Comparison of ENCODE assay signal across 11 cellular contexts in the genomic region with DNA sequence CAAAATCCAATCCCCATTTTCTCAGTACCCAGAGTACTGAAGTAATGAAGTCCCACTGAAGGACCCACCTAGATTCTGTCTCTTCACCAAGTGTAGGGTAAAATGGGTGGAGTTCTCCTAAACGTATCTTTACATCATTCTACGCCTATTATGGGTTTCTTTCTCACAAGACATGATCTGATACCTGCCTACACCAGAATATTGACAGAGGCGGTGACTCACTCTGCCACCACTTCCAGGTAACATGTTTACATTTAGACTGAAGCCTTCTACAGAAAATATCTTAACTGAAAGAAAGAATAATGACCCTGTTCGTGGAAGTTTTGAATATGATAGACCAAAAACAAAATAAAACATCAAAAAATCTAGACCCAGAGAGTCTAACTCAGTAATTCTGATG.
A peak's percentile ranks its signal among the peaks of the same experiment; 100 is the strongest.
DNase-seq lines count a peak whose midpoint lies in the region; ATAC-seq, FAIRE-seq and TF ChIP-seq lines count a peak whose summit lies in the region.
"Had no signal": no experiment of that assay in that cellular context is flagged by ENCODE, and none has a peak within 500 bp of the region (broad histone marks: within the 10 kb centered on the region; RNA-seq: fewer than 3 reads in every experiment).

No MANE protein-coding gene starts in this region.

- H3K27me3 Mint-ChIP-seq in naive thymus-derived CD4-positive, alpha-beta T cell, result no peaks in the 10 kb centered on the region

- no peak for TF ChIP-seq POLR2A in A549 (IDR thresholded peaks at IDR 0.05; ENCODE audit: low read length)
- no peak for TF ChIP-seq POLR2A in spleen (IDR thresholded peaks at IDR 0.05)

- H3K4me3 Mint-ChIP-seq in naive thymus-derived CD4-positive, alpha-beta T cell, result peak overlapping the region; percentile 60 to 88 (median 72)

- CTCF ChIA-PET in A549 (lab: Yijun Ruan, JAX), result no interaction called here
- CTCF ChIA-PET in naive thymus-derived CD4-positive, alpha-beta T cell (lab: Charles Lee), result interaction anchor here (1.5 kb wide), 1 partner anchor 26 kb away, joined by 3 read pairs; no protein-coding TSS in a partner anchor

- TF ChIP-seq CTCF in A549 (IDR thresholded peaks at IDR 0.05) (no peak), tibial artery (IDR thresholded peaks at IDR 0.05) (no peak), spleen (IDR thresholded peaks at IDR 0.05 in 8 of 11, conservative IDR thresholded peaks at IDR 0.05 in 3 of 11) (no peak)

- H3K4me1 Mint-ChIP-seq in naive thymus-derived CD4-positive, alpha-beta T cell, result peaks cover 38 to 91% (median 86%) of the 10 kb centered on the region in 7 donors

- H3K27me3 ChIP-seq in naive thymus-derived CD4-positive, alpha-beta T cell (ENCODE audit: control insufficient read depth in 2 of 2, insufficient read depth in 2 of 2, low read length in 2 of 2), result no peaks in the 10 kb centered on the region
- H3K27me3 ChIP-seq in tibial artery, result no peaks in the 10 kb centered on the region
- H3K27me3 ChIP-seq in spleen (replicated peaks in 1 of 7), result no peaks in the 10 kb centered on the region

- DNase-seq in A549 (ENCODE audit: low read depth in 1 of 2, low spot score in 1 of 2) (no peak), T-helper 1 cell (peak in 4 of 5 donors; percentile 27 to 88 (median 36)), tibial artery (no peak), RCC 7860 (ENCODE audit: low spot score) (no peak), spleen (no peak)
- peak; percentile 23 for DNase-seq in activated gamma-delta T cell treated with anti-CD3 and anti-CD28 coated beads, Interleukin-2, amount 50 U/mL, for 16 hours (ENCODE audit: low read depth)
- DNase-seq in naive thymus-derived CD4-positive, alpha-beta T cell, result peak in 7 of 9 donors; percentile 50 to 80 (median 72)
- DNase-seq: NCI-H526 had no signal

- ATAC-seq in A549 (no peak), HG03108 (IDR thresholded peaks at IDR 0.05; ENCODE audit: unreplicated experiment) (no peak)
- ATAC-seq in naive thymus-derived CD4-positive, alpha-beta T cell, result peak; percentile 96

- H3K9me3 Mint-ChIP-seq in naive thymus-derived CD4-positive, alpha-beta T cell, result peaks cover 0 to 15% (median 6%) of the 10 kb centered on the region in 11 donors

- intact Hi-C loops in naive thymus-derived CD4-positive, alpha-beta T cell (cut with micrococcal nuclease), result loop anchor here (1.0 to 10.0 kb wide), 9 partner anchors 9 to 499 kb away; no protein-coding TSS in a partner anchor
- intact Hi-C loops in tibial artery (cut with DNase I; ENCODE audit: low total_unique reads), result no loop called here
- intact Hi-C loops in spleen (cut with DNase I; ENCODE audit: low total_unique reads), result no loop called here

- no peak for TF ChIP-seq EP300 in A549 (IDR thresholded peaks at IDR 0.05)

- no peak for TF ChIP-seq RAD21 in A549 (conservative IDR thresholded peaks at IDR 0.05 in 1 of 2, IDR thresholded peaks at IDR 0.05 in 1 of 2)

- H3K9me3 ChIP-seq in A549 (peaks cover 3% of the 10 kb centered on the region; the same call in 1 of the 3 replicates), tibial artery (no peaks in the 10 kb centered on the region), spleen (peaks cover 0 to 10% (median 7%) of the 10 kb centered on the region in 8 donors)
- H3K9me3 ChIP-seq in naive thymus-derived CD4-positive, alpha-beta T cell (ENCODE audit: control insufficient read depth in 2 of 3, low read length in 3 of 3), result no peaks in the 10 kb centered on the region

- 34% methylated on average over 4 of the region's 4 CpGs for WGBS in A549 (ENCODE audit: missing lambda C conversion rate)
- 73 to 83% (median 80%) methylated on average over 4 of the region's 4 CpGs for WGBS in spleen, 5 donors

- peak overlapping the region; percentile 88 to 98 (median 94) for H3K27ac Mint-ChIP-seq in naive thymus-derived CD4-positive, alpha-beta T cell

- no peak overlapping the region for H3K4me3 ChIP-seq in A549
- no peak overlapping the region for H3K4me3 ChIP-seq in naive thymus-derived CD4-positive, alpha-beta T cell (ENCODE audit: low read length)
- H3K4me3 ChIP-seq in tibial artery, result no peak overlapping the region
- no peak overlapping the region for H3K4me3 ChIP-seq in spleen

- H3K4me1 ChIP-seq in A549 (peaks cover 8% of the 10 kb centered on the region), tibial artery (peaks cover 0 to 18% (median 12%) of the 10 kb centered on the region in 4 donors), spleen (peaks cover 0 to 29% (median 16%) of the 10 kb centered on the region in 6 donors)
- peaks cover 5 to 50% of the 10 kb centered on the region in 2 donors for H3K4me1 ChIP-seq in naive thymus-derived CD4-positive, alpha-beta T cell (ENCODE audit: control insufficient read depth in 2 of 2, insufficient read depth in 2 of 2, low read length in 2 of 2)

- H3K27ac ChIP-seq in A549, result no peak overlapping the region
- peak overlapping the region; percentile 64 for H3K27ac ChIP-seq in naive thymus-derived CD4-positive, alpha-beta T cell (ENCODE audit: low read depth, low read length)
- no peak overlapping the region for H3K27ac ChIP-seq in tibial artery
- peak overlapping the region in 2 of 8 donors; percentile 28 to 55 for H3K27ac ChIP-seq in spleen
- H3K27ac ChIP-seq: KMS-11, VCaP had no signal

- FAIRE-seq in A549 (lab: Jason Lieb, UNC) (no peak), RCC 7860 (lab: Jason Lieb, UNC) (no peak)

- POLR2A ChIA-PET in A549 (lab: Yijun Ruan, JAX), result no interaction called here
- POLR2A ChIA-PET in naive thymus-derived CD4-positive, alpha-beta T cell (lab: Charles Lee), result interaction anchor here (0.6 to 12.7 kb wide), 12 partner anchors 8 to 340 kb away, joined by 3 to 128 read pairs (median 8); partner anchors contain the start of gene BTG1

- H3K36me3 ChIP-seq in naive thymus-derived CD4-positive, alpha-beta T cell (ENCODE audit: control insufficient read depth in 2 of 3, insufficient read depth in 3 of 3, low read length in 3 of 3), result no peaks in the 10 kb centered on the region
- H3K36me3 ChIP-seq in tibial artery (no peaks in the 10 kb centered on the region), spleen (no peaks in the 10 kb centered on the region)

- H3K36me3 Mint-ChIP-seq in naive thymus-derived CD4-positive, alpha-beta T cell, result peaks cover 7 to 36% (median 11%) of the 10 kb centered on the region in 5 donors

- peak overlapping the region; percentile 47 for H3K4me2 ChIP-seq in A549
- H3K4me2 ChIP-seq: KMS-11 had no signal

TF ChIP-seq in A549, 52 proteins besides CTCF, POLR2A, EP300 and RAD21:
- TF ChIP-seq ESRRA (IDR thresholded peaks at IDR 0.05; ENCODE audit: borderline replicate concordance, low read length), result no peak
- TF ChIP-seq RCOR1 (IDR thresholded peaks at IDR 0.05; ENCODE audit: low read depth, low read length), result no peak
TF ChIP-seq in A549: peak in this region for 0.

Comparison
In these comparisons a context has a peak if more than half of its experiments do, and no peak if none do; other contexts are left out.
1. DNase-seq: peak in T-helper 1 cell (4 of 5), activated gamma-delta T cell treated with anti-CD3 and anti-CD28 coated beads, Interleukin-2, amount 50 U/mL, for 16 hours (single experiment) and naive thymus-derived CD4-positive, alpha-beta T cell (7 of 9); none in A549 (0 of 2), tibial artery (0 of 2), RCC 7860 (single experiment) and spleen (single experiment).
2. intact Hi-C loops: an anchor here in naive thymus-derived CD4-positive, alpha-beta T cell (1.0 to 10.0 kb wide); none called in tibial artery and spleen.